Comparison of ENCODE assay signal across 8 cellular contexts in genomic region chr15:51229907-51230328, GRCh38.
DNase-seq lines count a peak whose midpoint lies in the region; ATAC-seq and TF ChIP-seq lines count a peak whose summit lies in the region.

No MANE protein-coding gene starts in this region.

- no peaks in the 10 kb centered on the region for H3K36me3 Mint-ChIP-seq in CD14-positive monocyte

- H3K4me1 ChIP-seq in ascending aorta (peaks cover 0 to 9% of the 10 kb centered on the region in 2 donors), left lung (peaks cover 0 to 23% of the 10 kb centered on the region in 2 donors)

- H3K27me3 ChIP-seq in ascending aorta: no peaks in the 10 kb centered on the region
- peaks cover 0 to 8% of the 10 kb centered on the region in 2 donors for H3K27me3 ChIP-seq in left lung

- no peaks in the 10 kb centered on the region for H3K9me3 Mint-ChIP-seq in CD14-positive monocyte

- DNase-seq in AG20443 (ENCODE audit: low spot score): peak; percentile 53
- peak; percentile 24 for DNase-seq in HFF-Myc (ENCODE audit: extremely low read depth, low read depth)
- no peak for DNase-seq in ascending aorta (ENCODE audit: low spot score in 2 of 2)
- DNase-seq in left lung: no peak
- DNase-seq in CD14-positive monocyte (ENCODE audit: low spot score): no peak
- DNase-seq in cortex of kidney (lab: John Stamatoyannopoulos, UW): no peak

- H3K4me3 ChIP-seq in HFF-Myc (replicated peaks; ENCODE audit: low read depth, low read length) (no peak overlapping the region), ascending aorta (no peak overlapping the region), left lung (no peak overlapping the region)

- H3K4me3 Mint-ChIP-seq in CD14-positive monocyte: no peak overlapping the region

- H3K27ac Mint-ChIP-seq in CD14-positive monocyte: no peak overlapping the region

- ATAC-seq in left lung (peak; percentile 62), GM18873 (IDR thresholded peaks at IDR 0.05; ENCODE audit: low FRiP score, unreplicated experiment) (no peak), GM19395 (IDR thresholded peaks at IDR 0.05; ENCODE audit: unreplicated experiment) (no peak)

- intact Hi-C loops in ascending aorta (cut with DNase I): loop anchor here (1.0 to 5.0 kb wide), 4 partner anchors 37 to 151 kb away; no protein-coding TSS in a partner anchor
- intact Hi-C loops in left lung (cut with DNase I): no loop called here
- intact Hi-C loops in CD14-positive monocyte (cut with micrococcal nuclease): no loop called here

- TF ChIP-seq CTCF in HFF-Myc (IDR thresholded peaks at IDR 0.05; ENCODE audit: low read depth, low read length, missing control alignments): peak; percentile 27
- TF ChIP-seq CTCF in ascending aorta (IDR thresholded peaks at IDR 0.05): peak in 2 of 3 experiments; percentile 17 to 47
- TF ChIP-seq CTCF in left lung (IDR thresholded peaks at IDR 0.05): no peak
- TF ChIP-seq CTCF in CD14-positive monocyte (IDR thresholded peaks at IDR 0.05): no peak

- no peaks in the 10 kb centered on the region for H3K9me3 ChIP-seq in ascending aorta
- no peaks in the 10 kb centered on the region for H3K9me3 ChIP-seq in left lung

- H3K27ac ChIP-seq in ascending aorta (no peak overlapping the region), left lung (no peak overlapping the region)

- H3K4me1 Mint-ChIP-seq in CD14-positive monocyte: peaks cover 43% of the 10 kb centered on the region

- H3K36me3 ChIP-seq in ascending aorta (no peaks in the 10 kb centered on the region), left lung (no peaks in the 10 kb centered on the region)

- H3K27me3 Mint-ChIP-seq in CD14-positive monocyte (ENCODE audit: low read depth in 3 of 3): peaks cover 0 to 11% (median 11%) of the 10 kb centered on the region in 3 donors

Comparison
In these comparisons a context has a peak if more than half of its experiments do, and no peak if none do; other contexts are left out.
1. DNase-seq: peak in AG20443 (single experiment) and HFF-Myc (single experiment); none in ascending aorta (0 of 2), left lung (0 of 2), CD14-positive monocyte (single experiment) and cortex of kidney (single experiment).
2. CTCF ChIP-seq: peak in HFF-Myc (single experiment) and ascending aorta (2 of 3); none in left lung (0 of 2) and CD14-positive monocyte (single experiment).